Comparison of ENCODE assay signal across 8 cellular contexts in the genomic region with DNA sequence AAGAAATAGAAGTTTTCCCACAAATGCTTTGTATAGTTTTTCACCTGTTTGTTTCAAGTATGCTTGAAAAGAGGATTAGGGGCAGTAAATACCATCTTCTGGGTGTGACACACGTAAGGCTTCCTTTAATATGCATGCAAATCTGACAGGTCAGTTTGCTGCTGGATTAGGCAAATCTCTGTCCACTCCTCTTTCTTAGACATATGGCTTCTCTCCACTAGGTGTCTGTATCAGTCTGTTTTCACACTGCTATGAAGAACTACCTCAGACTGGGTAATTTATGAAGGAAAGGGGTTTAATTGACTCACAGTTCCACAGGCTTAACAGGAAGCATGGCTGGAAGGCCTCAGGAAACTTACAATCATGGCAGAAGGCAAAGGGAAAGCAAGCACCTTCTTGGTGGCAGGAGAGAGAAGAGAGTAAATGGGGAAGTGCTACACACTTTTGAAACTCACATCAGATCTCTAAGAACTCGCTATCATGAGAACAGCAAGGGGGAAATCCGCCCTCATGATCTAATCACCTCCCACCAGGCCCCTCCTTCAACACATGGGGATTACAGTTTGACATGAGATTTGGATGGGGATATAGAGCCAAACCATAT.
DNase-seq lines count a peak whose midpoint lies in the region; ATAC-seq and TF ChIP-seq lines count a peak whose summit lies in the region.
"Had no signal": no experiment of that assay in that cellular context is flagged by ENCODE, and none has a peak within 500 bp of the region (broad histone marks: within the 10 kb centered on the region; RNA-seq: fewer than 3 reads in every experiment).

No MANE protein-coding gene starts in this region.

- H3K4me3 ChIP-seq in PC-3 (ENCODE audit: low read length) = no peak overlapping the region
- H3K4me3 ChIP-seq: lung had no signal

- H3K4me1 Mint-ChIP-seq in osteocyte (ENCODE audit: unreplicated experiment) = no peaks in the 10 kb centered on the region

- H3K9me3 Mint-ChIP-seq in osteocyte (ENCODE audit: unreplicated experiment) = no peaks in the 10 kb centered on the region

- no peak overlapping the region for H3K4me2 ChIP-seq in PC-3 (ENCODE audit: low read length)

- CTCF ChIA-PET in PC-3 (lab: Charles Lee) = no interaction called here
- CTCF ChIA-PET in HEK293T (lab: Yijun Ruan, JAX) = no interaction called here

- H2AFZ ChIP-seq in PC-3 (ENCODE audit: low read length) = no peak overlapping the region

- no peak overlapping the region for H3K27ac Mint-ChIP-seq in osteocyte (ENCODE audit: unreplicated experiment)

- no peaks in the 10 kb centered on the region for H3K36me3 ChIP-seq in PC-3 (ENCODE audit: low read depth, low read length)

- H3K27me3 Mint-ChIP-seq in osteocyte (ENCODE audit: unreplicated experiment) = no peaks in the 10 kb centered on the region

- BruUV-seq in PC-3 (replicated peaks; lab: Mats Ljungman, UMichigan) = no TSS peak

- H3K4me1 ChIP-seq in PC-3 (ENCODE audit: insufficient read depth, low read length) = no peaks in the 10 kb centered on the region

- TF ChIP-seq CTCF in PC-3 (conservative IDR thresholded peaks at IDR 0.05; ENCODE audit: low read depth, low read length) (peak; percentile 38; the same call in 1 of the 2 replicates), osteocyte (IDR thresholded peaks at IDR 0.05) (peak; percentile 13)

- H3F3A ChIP-seq in PC-3 (ENCODE audit: low read length, unreplicated experiment) = no peaks in the 10 kb centered on the region

- H3K27ac ChIP-seq in PC-3 (ENCODE audit: low read length) = no peak overlapping the region

- H3K9me2 ChIP-seq in PC-3 (replicated peaks; ENCODE audit: low read length) = no peaks in the 10 kb centered on the region

- no peaks in the 10 kb centered on the region for H3K9me3 ChIP-seq in PC-3 (ENCODE audit: low read length)

- peak; percentile 28 for DNase-seq in PC-3
- no peak for DNase-seq in osteocyte (ENCODE audit: extremely low spot score, unreplicated experiment)
- no peak for DNase-seq in cerebellar cortex (ENCODE audit: low spot score)
- DNase-seq in NCI-H510A (lab: John Stamatoyannopoulos, UW) = no peak
- DNase-seq in HEK293T (ENCODE audit: extremely low spot score) = no peak

- intact Hi-C loops in PC-3 (cut with micrococcal nuclease) = loop anchor here (10.0 kb wide), 2 partner anchors 153 to 187 kb away; no protein-coding TSS in a partner anchor

- peak; percentile 65 for ATAC-seq in GM19328 (IDR thresholded peaks at IDR 0.05; ENCODE audit: unreplicated experiment)
- peak; percentile 87 for ATAC-seq in HG02885 (IDR thresholded peaks at IDR 0.05; ENCODE audit: poor library complexity, unreplicated experiment)
- ATAC-seq in PC-3 = peak; percentile 42; the same call in 1 of the 2 replicates

- no peaks in the 10 kb centered on the region for H4K20me1 ChIP-seq in PC-3 (ENCODE audit: low read length)

- no peak overlapping the region for H3K9ac ChIP-seq in PC-3 (ENCODE audit: low read length)

- POLR2A ChIA-PET in PC-3 (lab: Charles Lee; ENCODE audit: unreplicated experiment) (no interaction called here), HEK293T (lab: Yijun Ruan, JAX) (no interaction called here)

- H3K27me3 ChIP-seq in PC-3 (ENCODE audit: low read length) = 0 out of 2 replicates have a peak, but pooled peaks cover 3% of the 10 kb centered on the region

- no peaks in the 10 kb centered on the region for H3K79me2 ChIP-seq in PC-3 (ENCODE audit: low read length)

- no peaks in the 10 kb centered on the region for H3K36me3 Mint-ChIP-seq in osteocyte (ENCODE audit: unreplicated experiment)

- no peak overlapping the region for H3K4me3 Mint-ChIP-seq in osteocyte (ENCODE audit: unreplicated experiment)

TF ChIP-seq in HEK293T, 16 proteins besides CTCF, POLR2A, EP300 and RAD21:
- TF ChIP-seq FOXK2 (IDR thresholded peaks at IDR 0.05) = no peak
- no peak for TF ChIP-seq FOXM1 (IDR thresholded peaks at IDR 0.05; ENCODE audit: borderline replicate concordance)
